21 cellular contexts compared by ENCODE assay signal in genomic region chrX:15524417-15524816, GRCh38. TPM values are rescaled to one million over a fixed set of nuclear protein-coding genes. Genes with fewer than 3 reads are reported as not detected.
DNase-seq lines count a peak whose midpoint lies in the region; ATAC-seq and TF ChIP-seq lines count a peak whose summit lies in the region.
"Had no signal": no experiment of that assay in that cellular context is flagged by ENCODE, and none has a peak within 500 bp of the region (broad histone marks: within the 10 kb centered on the region; RNA-seq: fewer than 3 reads in every experiment).

No MANE protein-coding gene starts in this region.

- peak; percentile 44 for ATAC-seq in left lung
- no peak for ATAC-seq in GM21529 (IDR thresholded peaks at IDR 0.05; ENCODE audit: unreplicated experiment)
- no peak for ATAC-seq in aorta (ENCODE audit: low FRiP score)
- ATAC-seq: stimulated activated memory B cell treated with anti-CD40 and anti-IgM and Interleukin-4, amounts not matched to agents 10 μg/mL and 1 μg/mL and 100 μg/mL, for 72 hours; upper lobe of right lung had no signal

- no peak overlapping the region for H3K27ac ChIP-seq in brain microvascular endothelial cell
- no peak overlapping the region for H3K27ac ChIP-seq in left lung
- no peak overlapping the region for H3K27ac ChIP-seq in aorta (ENCODE audit: low read depth in 1 of 2, low read length in 2 of 2)
- H3K27ac ChIP-seq in tibial artery, result no peak overlapping the region
- H3K27ac ChIP-seq: BLaER1, colonic mucosa, lower lobe of right lung, upper lobe of right lung had no signal

- intact Hi-C loops in left lung (cut with DNase I), result no loop called here
- intact Hi-C loops in aorta (cut with DNase I), result no loop called here
- intact Hi-C loops in tibial artery (cut with DNase I; ENCODE audit: low total_unique reads), result no loop called here

- TF ChIP-seq CTCF in AG10803 (conservative IDR thresholded peaks at IDR 0.05; ENCODE audit: low read length) (no peak), brain microvascular endothelial cell (IDR thresholded peaks at IDR 0.05; ENCODE audit: low read depth, low read length, missing control alignments) (no peak), left lung (IDR thresholded peaks at IDR 0.05) (no peak), tibial artery (IDR thresholded peaks at IDR 0.05) (no peak)

- H3K4me1 ChIP-seq in HAP-1 (peaks cover 12% of the 10 kb centered on the region), left lung (no peaks in the 10 kb centered on the region), aorta (ENCODE audit: control insufficient read depth in 1 of 2, insufficient read depth in 2 of 2, low read length in 2 of 2) (no peaks in the 10 kb centered on the region), tibial artery (no peaks in the 10 kb centered on the region)
- H3K4me1 ChIP-seq: BLaER1, colonic mucosa, upper lobe of right lung had no signal

- H3K36me3 ChIP-seq in HAP-1 (replicated peaks), result no peaks in the 10 kb centered on the region
- H3K36me3 ChIP-seq in brain microvascular endothelial cell (replicated peaks), result no peaks in the 10 kb centered on the region
- no peaks in the 10 kb centered on the region for H3K36me3 ChIP-seq in left lung
- H3K36me3 ChIP-seq in aorta (ENCODE audit: control insufficient read depth in 1 of 2, insufficient read depth in 2 of 2, low read length in 1 of 2), result no peaks in the 10 kb centered on the region
- H3K36me3 ChIP-seq in tibial artery, result no peaks in the 10 kb centered on the region
- H3K36me3 ChIP-seq: BLaER1, colonic mucosa, lower lobe of right lung, upper lobe of right lung had no signal

- in situ Hi-C loops in HAP-1 (cut with MboI; ENCODE audit: low sequenced_read_pairs), result no loop called here
- in situ Hi-C loops in brain microvascular endothelial cell (cut with HindIII; ENCODE audit: low pct_ligation_motif_present, low sequenced_read_pairs), result no loop called here

- H3K4me3 ChIP-seq in AG10803 (ENCODE audit: low read length) (no peak overlapping the region), HAP-1 (no peak overlapping the region), brain microvascular endothelial cell (ENCODE audit: low read depth, low read length) (no peak overlapping the region), left lung (no peak overlapping the region), aorta (ENCODE audit: low read length in 2 of 2) (no peak overlapping the region), tibial artery (no peak overlapping the region)
- H3K4me3 ChIP-seq: BLaER1, colonic mucosa, lower lobe of right lung, upper lobe of right lung had no signal

- DNase-seq in AG10803 (ENCODE audit: low read depth) (peak; percentile 31), HAP-1 (ENCODE audit: low spot score in 2 of 2) (peak; percentile 27 to 85), brain microvascular endothelial cell (peak; percentile 1), left lung (no peak), aorta (no peak), tibial artery (no peak), SW 1271 (lab: John Stamatoyannopoulos, UW) (no peak)
- DNase-seq: activated CD4-positive, alpha-beta T cell treated with anti-CD3 and anti-CD28 coated beads, Interleukin-2, amount 10 ng/mL, durations not matched to agents 7 days and 5 days; activated naive CD8-positive, alpha-beta T cell treated with anti-CD3 and anti-CD28 coated beads, Interleukin-2, amount 10 ng/mL, durations not matched to agents 7 days and 5 days; colonic mucosa; DND-41; H7; hypothalamus; lower lobe of right lung; MV-4-11; NCI-H2171; upper lobe of right lung had no signal

- H3K9me3 ChIP-seq in HAP-1, result no peaks in the 10 kb centered on the region
- no peaks in the 10 kb centered on the region for H3K9me3 ChIP-seq in left lung
- H3K9me3 ChIP-seq in aorta (ENCODE audit: control insufficient read depth, low read length), result no peaks in the 10 kb centered on the region
- no peaks in the 10 kb centered on the region for H3K9me3 ChIP-seq in tibial artery
- H3K9me3 ChIP-seq: BLaER1, colonic mucosa, lower lobe of right lung, upper lobe of right lung had no signal

- no peaks in the 10 kb centered on the region for H3K27me3 ChIP-seq in HAP-1 (ENCODE audit: low read depth)
- no peaks in the 10 kb centered on the region for H3K27me3 ChIP-seq in brain microvascular endothelial cell (replicated peaks)
- H3K27me3 ChIP-seq in left lung, result peaks cover 0 to 4% of the 10 kb centered on the region in 2 donors
- no peaks in the 10 kb centered on the region for H3K27me3 ChIP-seq in aorta (ENCODE audit: control insufficient read depth in 1 of 2, insufficient read depth in 2 of 2, low read length in 1 of 2)
- no peaks in the 10 kb centered on the region for H3K27me3 ChIP-seq in tibial artery
- H3K27me3 ChIP-seq: colonic mucosa, upper lobe of right lung had no signal

RNA-seq across cellular contexts. Expression of gene BMX, which starts 23.8 kb away (rescaled TPM):
- 1 to 10 TPM; 2.6 to 3.8 TPM for total RNA-seq in left lung
- 1 to 10 TPM; 3.7 to 3.8 TPM for total RNA-seq in aorta
- polyA plus RNA-seq in aorta, result 10 to 100 TPM in 1 of 2 donors, 1 to 10 TPM in 1; 5.3 to 10.1 TPM
- total RNA-seq: activated CD4-positive, alpha-beta T cell treated with anti-CD3 and anti-CD28 coated beads, Interleukin-2, amount 10 ng/mL, durations not matched to agents 7 days and 5 days; activated naive CD8-positive, alpha-beta T cell treated with anti-CD3 and anti-CD28 coated beads, Interleukin-2, amount 10 ng/mL, durations not matched to agents 7 days and 5 days; H7; neural crest cell had no signal

RNA-seq across cellular contexts. Expression of gene PIR, which starts 31.3 kb away (rescaled TPM):
- total RNA-seq in left lung, result 10 to 100 TPM; 16.5 to 32.7 TPM
- 10 to 100 TPM; 11.5 to 26.3 TPM for total RNA-seq in aorta
- polyA plus RNA-seq in aorta, result 10 to 100 TPM; 19.9 to 20.4 TPM

Comparison
In these comparisons a context has a peak if more than half of its experiments do, and no peak if none do; other contexts are left out.
1. DNase-seq: peak in AG10803 (single experiment), HAP-1 (2 of 2) and brain microvascular endothelial cell (single experiment); none in left lung (0 of 2), aorta (0 of 2), tibial artery (0 of 2) and SW 1271 (0 of 2).